ENCODE assay signal across 19 cellular contexts in the genomic region with DNA sequence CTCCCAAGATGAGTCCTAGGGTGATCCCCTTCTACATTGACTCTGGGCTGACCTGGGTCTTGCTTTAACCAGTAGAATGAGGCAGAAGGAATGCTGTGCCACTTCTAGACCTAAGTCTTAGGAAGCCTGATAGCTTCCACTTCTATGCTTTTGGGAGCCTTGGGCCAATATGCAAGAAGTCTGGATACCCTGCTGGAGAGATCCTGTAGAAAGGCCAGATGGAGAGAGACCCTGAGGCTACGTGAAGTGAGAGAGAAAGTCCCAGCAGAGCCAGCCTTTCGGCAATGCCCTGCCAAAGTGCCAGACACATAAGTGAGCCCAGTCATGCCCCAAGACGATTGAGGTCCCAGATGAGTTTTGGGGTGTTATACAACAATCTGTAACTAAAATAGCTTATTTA. TPM values are rescaled to one million over a fixed set of nuclear protein-coding genes. Genes with fewer than 3 reads are reported as not detected.
DNase-seq lines count a peak whose midpoint lies in the region; ATAC-seq, FAIRE-seq and TF ChIP-seq lines count a peak whose summit lies in the region.
"Had no signal": no experiment of that assay in that cellular context is flagged by ENCODE, and none has a peak within 500 bp of the region (broad histone marks: within the 10 kb centered on the region; RNA-seq: fewer than 3 reads in every experiment).

No MANE protein-coding gene starts in this region.

- POLR2A ChIA-PET in GM12878 (lab: Charles Lee): no interaction called here
- POLR2A ChIA-PET in HEK293T (lab: Yijun Ruan, JAX): interaction anchor here (2.4 kb wide), 1 partner anchor 15 kb away, joined by 9 read pairs; a partner anchor contains a TSS

- TF ChIP-seq CTCF in GM23338 (conservative IDR thresholded peaks at IDR 0.05; ENCODE audit: low read depth in 2 of 2) (no peak), GM12878 (IDR thresholded peaks at IDR 0.05 in 2 of 3, conservative IDR thresholded peaks at IDR 0.05 in 1 of 3; ENCODE audit: control insufficient read depth in 2 of 3, extremely low read depth in 1 of 3, insufficient read depth in 1 of 3, low read depth in 3 of 3, low read length in 3 of 3) (no peak), glutamatergic neuron (IDR thresholded peaks at IDR 0.05; ENCODE audit: partially characterized antibody, unreplicated experiment) (no peak)

- peak overlapping the region; percentile 2 for H2AFZ ChIP-seq in ACC112 (ENCODE audit: low read length, unreplicated experiment)
- H2AFZ ChIP-seq in GM23338: peak overlapping the region; percentile 88
- no peak overlapping the region for H2AFZ ChIP-seq in GM12878 (ENCODE audit: control insufficient read depth, low read depth, low read length)
- H2AFZ ChIP-seq: GM23248 had no signal

- in situ Hi-C loops in GM12878 (cut with MboI): no loop called here

- no peaks in the 10 kb centered on the region for H3K36me3 Mint-ChIP-seq in GM23338 (ENCODE audit: low read depth)
- H3K36me3 Mint-ChIP-seq in glutamatergic neuron (ENCODE audit: unreplicated experiment): no peaks in the 10 kb centered on the region
- H3K36me3 Mint-ChIP-seq: CD4-positive, alpha-beta memory T cell had no signal

- FAIRE-seq in GM12878 (lab: Jason Lieb, UNC) (no peak), HTR-8/SVneo (lab: Jason Lieb, UNC) (no peak)

- H3K27ac Mint-ChIP-seq in GM23338 (no peak overlapping the region), glutamatergic neuron (ENCODE audit: unreplicated experiment) (peak overlapping the region; percentile 20)
- H3K27ac Mint-ChIP-seq: CD4-positive, alpha-beta memory T cell; H9 had no signal

- H3F3A ChIP-seq in GM23338 (replicated peaks; ENCODE audit: low read depth): no peaks in the 10 kb centered on the region

- H3K79me2 ChIP-seq in ACC112 (ENCODE audit: control insufficient read depth, insufficient read depth, low read length, unreplicated experiment): no peaks in the 10 kb centered on the region
- no peaks in the 10 kb centered on the region for H3K79me2 ChIP-seq in GM23338 (replicated peaks; ENCODE audit: insufficient read depth)
- no peaks in the 10 kb centered on the region for H3K79me2 ChIP-seq in GM12878 (ENCODE audit: control insufficient read depth, insufficient read depth, low read length)

- BruUV-seq in GM12878 (replicated peaks; lab: Mats Ljungman, UMichigan): no TSS peak

- RAD21 ChIA-PET in GM12878 (lab: Charles Lee; ENCODE audit: unreplicated experiment): no interaction called here

- H3K36me3 ChIP-seq in ACC112 (ENCODE audit: insufficient read depth, low read length) (no peaks in the 10 kb centered on the region), GM23338 (ENCODE audit: insufficient read depth) (no peaks in the 10 kb centered on the region), GM12878 (ENCODE audit: control insufficient read depth in 2 of 2, insufficient read depth in 2 of 2, low read length in 1 of 2) (no peaks in the 10 kb centered on the region), SJCRH30 (no peaks in the 10 kb centered on the region)
- H3K36me3 ChIP-seq: BE2C had no signal

- TF ChIP-seq EP300 in GM12878 (IDR thresholded peaks at IDR 0.05; ENCODE audit: borderline replicate concordance in 1 of 2, control insufficient read depth in 1 of 2, low read depth in 2 of 2, low read length in 2 of 2): no peak

- intact Hi-C loops in GM12878 (cut with micrococcal nuclease; ENCODE audit: unreplicated experiment): no loop called here

- H3K9ac ChIP-seq in GM12878 (ENCODE audit: control insufficient read depth, insufficient read depth, low read length): no peak overlapping the region
- H3K9ac ChIP-seq: GM23248 had no signal

- H3K4me2 ChIP-seq in GM23338: no peak overlapping the region
- H3K4me2 ChIP-seq in GM12878 (ENCODE audit: control insufficient read depth, insufficient read depth): no peak overlapping the region

- H3K27ac ChIP-seq in ACC112 (ENCODE audit: low read depth, low read length) (no peak overlapping the region), GM23338 (ENCODE audit: low read depth) (no peak overlapping the region), GM12878 (ENCODE audit: control insufficient read depth, insufficient read depth) (no peak overlapping the region), SJCRH30 (no peak overlapping the region)
- H3K27ac ChIP-seq: C4-2B, GM23248, HL-60 had no signal

- peaks cover 2% of the 10 kb centered on the region for H3K27me3 Mint-ChIP-seq in GM23338 (ENCODE audit: insufficient read depth, low read depth, poor library complexity)
- peaks cover 1% of the 10 kb centered on the region for H3K27me3 Mint-ChIP-seq in glutamatergic neuron (ENCODE audit: unreplicated experiment)

- no peaks in the 10 kb centered on the region for H3K9me2 ChIP-seq in GM23338 (ENCODE audit: insufficient read depth)

- peak; percentile 42 for ATAC-seq in GM23338
- ATAC-seq in GM12878: peak; percentile 83

- no peaks in the 10 kb centered on the region for H3K4me1 ChIP-seq in ACC112 (ENCODE audit: control insufficient read depth, insufficient read depth, low read length, unreplicated experiment)
- H3K4me1 ChIP-seq in GM23338 (ENCODE audit: insufficient read depth): no peaks in the 10 kb centered on the region
- no peaks in the 10 kb centered on the region for H3K4me1 ChIP-seq in GM12878 (ENCODE audit: control insufficient read depth, insufficient read depth, low read length)
- H3K4me1 ChIP-seq in SJCRH30: no peaks in the 10 kb centered on the region
- H3K4me1 ChIP-seq: BE2C had no signal

- DNase-seq in GM23338 (ENCODE audit: low spot score) (peak; percentile 19), GM12878 (ENCODE audit: low read depth, low spot score) (no peak), glutamatergic neuron (no peak), SJCRH30 (no peak), HEK293T (ENCODE audit: extremely low spot score) (no peak), HTR-8/SVneo (ENCODE audit: insufficient read length, low spot score) (no peak)
- DNase-seq in effector CD8-positive, alpha-beta T cell (lab: John Stamatoyannopoulos, UW): no peak
- DNase-seq: 8988T; BE2C; CD4-positive, alpha-beta memory T cell; DMS79; GDM1; GM23248; H9; KBM-7 had no signal

- H3K9me3 Mint-ChIP-seq in GM23338: no peaks in the 10 kb centered on the region
- H3K9me3 Mint-ChIP-seq in glutamatergic neuron (ENCODE audit: unreplicated experiment): peaks cover 3% of the 10 kb centered on the region
- H3K9me3 Mint-ChIP-seq: CD4-positive, alpha-beta memory T cell; H9 had no signal

- WGBS in GM12878 (ENCODE audit: insufficient coverage, insufficient replicate concordance, low lambda C conversion rate, missing lambda C conversion rate): 53% methylated on average over 3 of the region's 3 CpGs

- no peak overlapping the region for H3K4me3 ChIP-seq in ACC112 (ENCODE audit: low read depth, low read length)
- no peak overlapping the region for H3K4me3 ChIP-seq in GM23338
- H3K4me3 ChIP-seq in GM12878: no peak overlapping the region
- H3K4me3 ChIP-seq in SJCRH30: no peak overlapping the region
- H3K4me3 ChIP-seq: GM23248 had no signal

- no peaks in the 10 kb centered on the region for H3K9me3 ChIP-seq in GM12878 (replicated peaks; ENCODE audit: control insufficient read depth, insufficient read depth, low read length)
- H3K9me3 ChIP-seq in SJCRH30 (replicated peaks): no peaks in the 10 kb centered on the region
- H3K9me3 ChIP-seq: BE2C had no signal

- TF ChIP-seq POLR2A in GM12878 (IDR thresholded peaks at IDR 0.05; ENCODE audit: low read depth, low read length): no peak

- H3K4me3 Mint-ChIP-seq in GM23338 (no peak overlapping the region), glutamatergic neuron (ENCODE audit: unreplicated experiment) (peak overlapping the region; percentile 28)
- H3K4me3 Mint-ChIP-seq: CD4-positive, alpha-beta memory T cell; H9 had no signal

- SMC1A ChIA-PET in GM12878 (lab: Charles Lee; ENCODE audit: uncharacterized antibody, unreplicated experiment): interaction anchor here (0.7 to 1.4 kb wide), 4 partner anchors 8 to 38 kb away, joined by 3 to 4 read pairs (median 3); no protein-coding TSS in a partner anchor

- peaks cover 14% of the 10 kb centered on the region for H3K4me1 Mint-ChIP-seq in GM23338
- peaks cover 20% of the 10 kb centered on the region for H3K4me1 Mint-ChIP-seq in glutamatergic neuron (ENCODE audit: low read depth, unreplicated experiment)

- H4K20me1 ChIP-seq in GM23338 (replicated peaks; ENCODE audit: insufficient read depth) (no peaks in the 10 kb centered on the region), GM12878 (ENCODE audit: control insufficient read depth, insufficient read depth) (no peaks in the 10 kb centered on the region)

- no peak for TF ChIP-seq RAD21 in GM12878 (IDR thresholded peaks at IDR 0.05; ENCODE audit: insufficient read depth, low read depth, low read length)

- H3K27me3 ChIP-seq in ACC112 (ENCODE audit: insufficient read depth, low read length) (no peaks in the 10 kb centered on the region), GM23338 (ENCODE audit: insufficient read depth) (no peaks in the 10 kb centered on the region), GM12878 (replicated peaks in 1 of 2; ENCODE audit: control insufficient read depth in 2 of 2, insufficient read depth in 2 of 2, low read length in 1 of 2) (peaks cover 2 to 21% of the 10 kb centered on the region in 2 experiments; a peak in 2 of 4 replicates), SJCRH30 (peaks cover 12% of the 10 kb centered on the region; the same call in 1 of the 2 replicates)

- CTCF ChIA-PET in GM12878 (lab: Yijun Ruan, JAX) (interaction anchor here (1.6 kb wide), 1 partner anchor 8 kb away, joined by 4 read pairs; no protein-coding TSS in a partner anchor), HEK293T (lab: Yijun Ruan, JAX) (no interaction called here)

RNA-seq across cellular contexts. Expression of a gene that starts 1.7 kb away (rescaled TPM):
- 0.12 TPM in 1 of 2 replicates, not detected in the other for total RNA-seq in GM23338 (2014; rRNA removed; shearing (Covaris generic))
- polyA plus RNA-seq in GM23338 (2016; fragmentation: Nextera tagmentation; extraction: Ambion mirVana) (0.49 TPM in 1 of 2 replicates, not detected in the other), GM12878 (2011; rRNA removed) (6.4 and 10.6 TPM in 2 replicates), GM12878 (2014; fragmentation: Illumina TruSeq; extraction: Trizol) (0.44 and 1.1 TPM in 2 replicates), GM12878 (2014; fragmentation: Nextera tagmentation; extraction: Ambion mirVana) (under 1 TPM; 0.74 to 0.95 TPM), GM12878 (2014; rRNA removed) (0.20 and 0.32 TPM in 2 replicates), GM12878 (2016; fragmentation: Nextera tagmentation; extraction: Ambion mirVana) (under 1 TPM in 1 of 2 experiments, not detected in 1; 0.31 TPM)
- 0.39 TPM in 1 of 2 replicates, not detected in the other for total RNA-seq in GM12878 (2013; cell fraction: nucleolus; rRNA removed)
- total RNA-seq in GM12878 (2014; rRNA removed) (0.51 and 0.60 TPM in 2 replicates), GM12878 (2014; rRNA removed; fragmentation: Illumina TruSeq; extraction: Trizol) (0.37 and 0.54 TPM in 2 replicates), GM12878 (2021) (0.08 and 0.21 TPM in 2 replicates), glutamatergic neuron (ENCODE audit: unreplicated experiment) (1.3 TPM)
- not detected for polyA plus RNA-seq in GM12878 (2011; ENCODE audit: low read depth)
- 1.6 and 2.3 TPM in 2 replicates for polyA plus RNA-seq in GM12878 (2011; cell fraction: cytosol; rRNA removed)
- polyA plus RNA-seq in GM12878 (2011; cell fraction: nucleus; rRNA removed): 1.9 and 2.4 TPM in 2 replicates
- not detected in 2 replicates for polyA plus RNA-seq in GM12878 (2012)
- polyA minus RNA-seq in GM12878 (2011; rRNA and poly(A)+ RNA removed): 0.93 and 0.95 TPM in 2 replicates
- 0.94 and 1.1 TPM in 2 replicates for polyA minus RNA-seq in GM12878 (2011; cell fraction: cytosol; rRNA and poly(A)+ RNA removed)
- polyA minus RNA-seq in GM12878 (2011; cell fraction: nucleus; rRNA and poly(A)+ RNA removed): 2.3 and 2.9 TPM in 2 replicates
- not detected in 2 replicates for total RNA-seq in SJCRH30 (2014; rRNA removed; shearing (Covaris generic))
- total RNA-seq: CD4-positive, alpha-beta memory T cell; GM23248 had no signal
- polyA plus RNA-seq: AG04450; CD4-positive, alpha-beta memory T cell; GM23248 had no signal

RNA-seq across cellular contexts. Expression of a gene that starts 15.6 kb away (rescaled TPM):
- total RNA-seq in GM23338 (2014; rRNA removed; shearing (Covaris generic)): 77.6 and 101 TPM in 2 replicates
- polyA plus RNA-seq in GM23338 (2016; fragmentation: Nextera tagmentation; extraction: Ambion mirVana) (230 and 258 TPM in 2 replicates), GM12878 (2011; rRNA removed) (87.9 and 109 TPM in 2 replicates), GM12878 (2014; fragmentation: Illumina TruSeq; extraction: Trizol) (171 and 201 TPM in 2 replicates), GM12878 (2014; fragmentation: Nextera tagmentation; extraction: Ambion mirVana) (100 to 1,000 TPM; 124 to 145 TPM), GM12878 (2014; rRNA removed) (92.9 and 95.7 TPM in 2 replicates), GM12878 (2016; fragmentation: Nextera tagmentation; extraction: Ambion mirVana) (100 to 1,000 TPM; 184 to 191 TPM)
- total RNA-seq in GM12878 (2013; cell fraction: nucleolus; rRNA removed): 209 and 233 TPM in 2 replicates
- total RNA-seq in GM12878 (2014; rRNA removed) (91.5 and 109 TPM in 2 replicates), GM12878 (2014; rRNA removed; fragmentation: Illumina TruSeq; extraction: Trizol) (137 and 141 TPM in 2 replicates), GM12878 (2021) (114 and 123 TPM in 2 replicates), glutamatergic neuron (ENCODE audit: unreplicated experiment) (207 TPM)
- 58.9 TPM for polyA plus RNA-seq in GM12878 (2011; ENCODE audit: low read depth)
- polyA plus RNA-seq in GM12878 (2011; cell fraction: cytosol; rRNA removed): 35.1 and 38.7 TPM in 2 replicates
- polyA plus RNA-seq in GM12878 (2011; cell fraction: nucleus; rRNA removed): 55.5 and 60.3 TPM in 2 replicates
- polyA plus RNA-seq in GM12878 (2012): 72.6 and 83.4 TPM in 2 replicates
- 44.1 and 64.2 TPM in 2 replicates for polyA minus RNA-seq in GM12878 (2011; rRNA and poly(A)+ RNA removed)
- 21.4 and 21.6 TPM in 2 replicates for polyA minus RNA-seq in GM12878 (2011; cell fraction: cytosol; rRNA and poly(A)+ RNA removed)
- polyA minus RNA-seq in GM12878 (2011; cell fraction: nucleus; rRNA and poly(A)+ RNA removed): 84.5 and 113 TPM in 2 replicates
- total RNA-seq in SJCRH30 (2014; rRNA removed; shearing (Covaris generic)): 129 and 139 TPM in 2 replicates

RNA-seq across cellular contexts. Expression of a gene that starts 40.3 kb away (rescaled TPM):
- not detected in 2 replicates for total RNA-seq in GM23338 (2014; rRNA removed; shearing (Covaris generic))
- polyA plus RNA-seq in GM23338 (2016; fragmentation: Nextera tagmentation; extraction: Ambion mirVana): not detected in 2 replicates
- total RNA-seq in GM12878 (2013; cell fraction: nucleolus; rRNA removed): not detected in 2 replicates
- total RNA-seq in GM12878 (2014; rRNA removed): not detected in 2 replicates
- total RNA-seq in GM12878 (2014; rRNA removed; fragmentation: Illumina TruSeq; extraction: Trizol): not detected in 2 replicates
- not detected in 2 replicates for total RNA-seq in GM12878 (2021)
- polyA plus RNA-seq in GM12878 (2011; ENCODE audit: low read depth): not detected
- not detected in 2 replicates for polyA plus RNA-seq in GM12878 (2011; rRNA removed)
- not detected in 2 replicates for polyA plus RNA-seq in GM12878 (2011; cell fraction: cytosol; rRNA removed)
- not detected in 2 replicates for polyA plus RNA-seq in GM12878 (2011; cell fraction: nucleus; rRNA removed)
- not detected in 2 replicates for polyA plus RNA-seq in GM12878 (2012)
- not detected in 2 replicates for polyA plus RNA-seq in GM12878 (2014; fragmentation: Illumina TruSeq; extraction: Trizol)
- polyA plus RNA-seq in GM12878 (2014; fragmentation: Nextera tagmentation; extraction: Ambion mirVana): not detected
- not detected in 2 replicates for polyA plus RNA-seq in GM12878 (2014; rRNA removed)
- not detected for polyA plus RNA-seq in GM12878 (2016; fragmentation: Nextera tagmentation; extraction: Ambion mirVana)
- not detected in 2 replicates for polyA minus RNA-seq in GM12878 (2011; rRNA and poly(A)+ RNA removed)
- not detected in 2 replicates for polyA minus RNA-seq in GM12878 (2011; cell fraction: cytosol; rRNA and poly(A)+ RNA removed)
- not detected in 2 replicates for polyA minus RNA-seq in GM12878 (2011; cell fraction: nucleus; rRNA and poly(A)+ RNA removed)
- total RNA-seq in glutamatergic neuron (ENCODE audit: unreplicated experiment): not detected
- total RNA-seq in SJCRH30 (2014; rRNA removed; shearing (Covaris generic)): not detected in 2 replicates
- total RNA-seq: CD4-positive, alpha-beta memory T cell; GM23248; H9 had no signal
- polyA plus RNA-seq: AG04450; CD4-positive, alpha-beta memory T cell; GM23248 had no signal
